8 cellular contexts compared by ENCODE assay signal in the genomic region with DNA sequence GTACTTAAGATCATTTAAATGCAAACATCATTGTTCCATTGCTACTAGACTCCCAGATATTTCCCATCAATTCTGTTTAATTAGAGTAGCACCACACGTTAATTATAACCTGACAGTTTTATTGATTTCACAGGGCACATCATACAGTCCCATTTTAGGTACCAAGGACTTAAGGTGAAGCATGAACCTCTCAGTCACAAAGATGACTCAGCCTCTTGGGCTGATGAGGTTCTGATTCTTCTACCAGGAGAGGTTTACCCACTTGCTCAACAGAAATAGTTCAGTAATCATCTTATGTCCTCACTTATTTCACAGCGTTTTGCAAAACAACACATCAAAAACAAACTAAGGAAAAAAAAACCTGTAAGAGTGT.
DNase-seq lines count a peak whose midpoint lies in the region; ATAC-seq and TF ChIP-seq lines count a peak whose summit lies in the region.

No MANE protein-coding gene starts in this region.

- H3K4me2 ChIP-seq in BLaER1, result peak overlapping the region; percentile 91

- no peak for TF ChIP-seq POLR2A in GM18505 (IDR thresholded peaks at IDR 0.05; ENCODE audit: borderline replicate concordance, extremely low read depth, insufficient read depth, insufficient read length)

- peaks cover 55 to 80% of the 10 kb centered on the region in 2 donors for H3K4me1 Mint-ChIP-seq in natural killer cell

- no peaks in the 10 kb centered on the region for H3K9me3 ChIP-seq in BLaER1

- peak overlapping the region; percentile 42 for H3K4me3 Mint-ChIP-seq in natural killer cell

- intact Hi-C loops in natural killer cell (cut with micrococcal nuclease), result no loop called here

- no peaks in the 10 kb centered on the region for H3K9me3 Mint-ChIP-seq in natural killer cell

- H4K20me1 ChIP-seq in BLaER1, result peaks cover 95% of the 10 kb centered on the region

- H3K36me3 Mint-ChIP-seq in natural killer cell, result no peaks in the 10 kb centered on the region

- H3K27me3 ChIP-seq in BLaER1, result no peaks in the 10 kb centered on the region

- TF ChIP-seq CTCF in natural killer cell (IDR thresholded peaks at IDR 0.05), result no peak

- peak overlapping the region; percentile 93 for H3K27ac Mint-ChIP-seq in natural killer cell

- H3K27me3 Mint-ChIP-seq in natural killer cell (ENCODE audit: low read depth in 2 of 2), result no peaks in the 10 kb centered on the region

- H3K36me3 ChIP-seq in BLaER1, result no peaks in the 10 kb centered on the region

- no peak for ATAC-seq in natural killer cell
- ATAC-seq in GM18505 (IDR thresholded peaks at IDR 0.05; ENCODE audit: unreplicated experiment), result no peak
- no peak for ATAC-seq in HG02798 (IDR thresholded peaks at IDR 0.05; ENCODE audit: poor library complexity, unreplicated experiment)

- peaks cover 79% of the 10 kb centered on the region for H3K4me1 ChIP-seq in BLaER1

- DNase-seq in NCI-H69 (lab: John Stamatoyannopoulos, UW) (peak; percentile 54), dedifferentiated amniotic fluid mesenchymal stem cell (ENCODE audit: extremely low spot score) (peak; percentile 31), natural killer cell (no peak), NCI-H2227 (lab: John Stamatoyannopoulos, UW; ENCODE audit: unreplicated experiment) (no peak), HuH-7 (ENCODE audit: low spot score) (no peak)

- peak overlapping the region; percentile 69; the same call in 1 of the 2 replicates for H3K9ac ChIP-seq in BLaER1

- H3K4me3 ChIP-seq in BLaER1, result no peak overlapping the region

- peak overlapping the region; percentile 55; the same call in 1 of the 2 replicates for H3K27ac ChIP-seq in BLaER1

Comparison
In these comparisons a context has a peak if more than half of its experiments do, and no peak if none do; other contexts are left out.
1. DNase-seq: peak in NCI-H69 (single experiment) and dedifferentiated amniotic fluid mesenchymal stem cell (single experiment); none in natural killer cell (single experiment), NCI-H2227 (single experiment) and HuH-7 (single experiment).